Comparison of ENCODE assay signal across 23 cellular contexts in the genomic region with DNA sequence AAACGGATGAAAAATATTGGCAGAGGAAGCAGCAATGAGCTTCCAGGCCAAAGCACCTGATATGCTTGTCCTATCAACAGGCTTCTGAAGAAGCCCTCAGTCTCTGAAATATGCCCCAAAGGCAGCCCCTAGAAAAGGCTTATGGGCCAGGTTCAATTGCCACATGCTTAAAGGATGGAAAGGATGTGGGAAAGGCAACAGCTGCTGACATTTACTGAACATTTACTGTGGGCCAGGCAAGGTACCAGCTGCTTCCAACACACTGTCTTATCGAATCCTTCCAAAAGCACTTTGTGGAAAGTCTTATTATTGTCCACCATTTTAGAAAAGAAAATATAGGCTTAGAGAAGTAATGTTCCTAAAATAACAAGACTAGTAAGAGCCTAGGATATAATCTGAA.
"Had no signal": no experiment of that assay in that cellular context is flagged by ENCODE, and none has a peak within 500 bp of the region (broad histone marks: within the 10 kb centered on the region; RNA-seq: fewer than 3 reads in every experiment).

No MANE protein-coding gene starts in this region.

- H3K27ac ChIP-seq: ascending aorta, body of pancreas, SK-N-MC had no signal

- DNase-seq: activated B cell treated with CpG ODN at 0.5 μM for 24 hours; activated CD4-positive, alpha-beta T cell treated with anti-CD3 and anti-CD28 coated beads for 1 hour; activated CD4-positive, alpha-beta T cell treated with anti-CD3 and anti-CD28 coated beads, Interleukin-2, amount 10 ng/mL, durations not matched to agents 24 days and 14 days; activated CD4-positive, alpha-beta T cell treated with anti-CD3 and anti-CD28 coated beads, Interleukin-2, amount 50 U/mL, for 48 hours; activated CD8-positive, alpha-beta memory T cell treated with anti-CD3 and anti-CD28 coated beads, Interleukin-2, amount 10 ng/mL, durations not matched to agents 7 days and 5 days; activated effector memory CD4-positive, alpha-beta T cell treated with Interleukin-2 at 50 U/mL for 16 hours; activated naive CD4-positive, alpha-beta T cell; activated naive CD8-positive, alpha-beta T cell treated with anti-CD3 and anti-CD28 coated beads, Interleukin-2, amount 50 U/mL, for 24 hours; activated T-cell treated with anti-CD3 and anti-CD28 coated beads, Interleukin-2, amount 50 U/mL, for 24 hours; amniotic stem cell; body of pancreas; NCI-H1048; NCI-H146; NCI-H2029; NCI-H2107; NCI-H524 treated with DMSO at 0.1 percent for 48 hours; NCI-H82; SIG-M5; T-cell; T-helper 2 cell; T1000 had no signal

- H3K27me3 ChIP-seq: ascending aorta, body of pancreas had no signal

- ATAC-seq: activated CD8-positive, alpha-beta memory T cell treated with anti-CD3 and anti-CD28 coated beads, Interleukin-2, amount 10 ng/mL, durations not matched to agents 7 days and 5 days; activated naive CD8-positive, alpha-beta T cell treated with anti-CD3 and anti-CD28 coated beads, Interleukin-2, amount 50 U/mL, for 24 hours; body of pancreas; T-cell had no signal
